Comparison of ENCODE assay signal across 8 cellular contexts in the genomic region with DNA sequence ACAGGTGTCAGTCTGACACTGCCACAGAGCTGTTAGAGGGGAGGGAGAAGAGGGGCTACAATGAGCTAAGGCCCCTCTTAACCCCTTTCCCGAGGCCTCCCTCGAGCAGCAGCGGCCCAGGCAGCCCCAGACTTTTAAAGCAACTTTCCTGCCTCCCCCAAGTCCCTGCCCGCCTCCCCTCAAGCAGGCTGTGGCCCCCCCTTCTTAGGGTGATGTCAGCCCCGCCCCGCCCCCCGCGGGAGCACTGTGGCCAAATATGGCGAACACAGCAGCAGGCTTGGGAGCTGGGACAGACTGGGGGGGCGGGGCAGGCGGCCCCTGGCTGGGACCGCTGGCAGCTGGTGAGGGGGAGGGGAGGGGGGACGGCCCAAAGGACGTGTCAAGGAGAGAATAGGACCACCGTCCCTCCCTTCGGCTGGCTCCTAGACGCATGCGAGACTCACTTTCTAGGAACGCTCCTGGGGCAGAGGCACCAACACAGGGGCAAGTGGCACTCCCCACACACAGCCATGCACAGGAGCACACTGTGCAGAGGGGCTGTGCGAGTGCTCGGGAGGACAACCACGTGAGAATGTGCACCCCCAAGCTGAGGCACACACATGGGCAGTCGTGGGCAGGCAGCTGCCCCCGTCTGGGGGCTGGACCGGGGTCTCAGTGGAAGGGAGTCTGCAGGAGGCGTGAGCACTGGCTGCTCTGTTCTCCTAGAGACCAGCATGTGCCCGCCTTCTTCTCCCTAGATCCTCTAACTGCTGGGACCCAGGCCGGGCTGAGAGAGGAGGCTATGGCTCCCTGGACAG. TPM values are rescaled to one million over a fixed set of nuclear protein-coding genes. Genes with fewer than 3 reads are reported as not detected.
DNase-seq lines count a peak whose midpoint lies in the region; ATAC-seq and TF ChIP-seq lines count a peak whose summit lies in the region.
"Had no signal": no experiment of that assay in that cellular context is flagged by ENCODE, and none has a peak within 500 bp of the region (broad histone marks: within the 10 kb centered on the region; RNA-seq: fewer than 3 reads in every experiment).

No MANE protein-coding gene starts in this region.

- WGBS in upper lobe of left lung, 2 donors = 47 to 64% methylated on average over 13 to 24 of the region's 28 CpGs

- peak overlapping the region; percentile 53 to 73 (median 68) for H3K27ac ChIP-seq in upper lobe of left lung

- H3K4me3 ChIP-seq in upper lobe of left lung = peak overlapping the region in 1 of 4 donors; percentile 6

- no peaks in the 10 kb centered on the region for H3K27me3 ChIP-seq in upper lobe of left lung

- no peaks in the 10 kb centered on the region for H3K9me3 ChIP-seq in upper lobe of left lung

- ATAC-seq in upper lobe of left lung (ENCODE audit: low FRiP score in 2 of 2) (peak in 1 of 2 donors; percentile 67), GM21447 (IDR thresholded peaks at IDR 0.05; ENCODE audit: unreplicated experiment) (no peak)

- no peak for TF ChIP-seq EP300 in upper lobe of left lung (IDR thresholded peaks at IDR 0.05)

- TF ChIP-seq POLR2A in upper lobe of left lung (IDR thresholded peaks at IDR 0.05) = no peak

- no peaks in the 10 kb centered on the region for H3K36me3 ChIP-seq in upper lobe of left lung

- TF ChIP-seq CTCF in upper lobe of left lung (IDR thresholded peaks at IDR 0.05) = no peak

- DNase-seq in NCI-H2171 (lab: John Stamatoyannopoulos, UW) = peak; percentile 94
- DNase-seq in effector CD8-positive, alpha-beta T cell (lab: John Stamatoyannopoulos, UW) = peak; percentile 19
- peak; percentile 38 for DNase-seq in medulla oblongata (ENCODE audit: extremely low spot score)
- peak; percentile 50 to 94 for DNase-seq in upper lobe of left lung
- no peak for DNase-seq in HPDE6-E6E7 (ENCODE audit: extremely low spot score)
- DNase-seq in DMS79 treated with DMSO at 0.1 percent for 48 hours (lab: John Stamatoyannopoulos, UW) = no peak
- DNase-seq: T-helper 1 cell had no signal

- peaks cover 66 to 84% (median 78%) of the 10 kb centered on the region in 4 donors for H3K4me1 ChIP-seq in upper lobe of left lung

RNA-seq across cellular contexts. Expression of gene TEAD3, which starts 6.7 kb away (rescaled TPM):
- total RNA-seq in upper lobe of left lung = 10 to 100 TPM; 19.0 to 28.2 (median 21.2) TPM

RNA-seq across cellular contexts. Expression of gene RPL10A, which starts 22.0 kb away (rescaled TPM):
- 1,000 to 10,000 TPM in 2 of 6 donors, 100 to 1,000 TPM in 4; 474 to 1,092 (median 918) TPM for total RNA-seq in upper lobe of left lung

RNA-seq across cellular contexts. Expression of gene TULP1, which starts 22.5 kb away (rescaled TPM):
- total RNA-seq in upper lobe of left lung = not detected

RNA-seq across cellular contexts. Expression of gene FANCE, which starts 38.1 kb away (rescaled TPM):
- 10 to 100 TPM in 3 of 6 donors, 1 to 10 TPM in 3; 6.1 to 13.3 (median 9.3) TPM for total RNA-seq in upper lobe of left lung

Comparison
In these comparisons a context has a peak if more than half of its experiments do, and no peak if none do; other contexts are left out.
1. DNase-seq: peak in NCI-H2171 (single experiment), effector CD8-positive, alpha-beta T cell (single experiment), medulla oblongata (single experiment) and upper lobe of left lung (2 of 2); none in HPDE6-E6E7 (single experiment) and DMS79 treated with DMSO at 0.1 percent for 48 hours (single experiment).